17 cellular contexts compared by ENCODE assay signal in the genomic region with DNA sequence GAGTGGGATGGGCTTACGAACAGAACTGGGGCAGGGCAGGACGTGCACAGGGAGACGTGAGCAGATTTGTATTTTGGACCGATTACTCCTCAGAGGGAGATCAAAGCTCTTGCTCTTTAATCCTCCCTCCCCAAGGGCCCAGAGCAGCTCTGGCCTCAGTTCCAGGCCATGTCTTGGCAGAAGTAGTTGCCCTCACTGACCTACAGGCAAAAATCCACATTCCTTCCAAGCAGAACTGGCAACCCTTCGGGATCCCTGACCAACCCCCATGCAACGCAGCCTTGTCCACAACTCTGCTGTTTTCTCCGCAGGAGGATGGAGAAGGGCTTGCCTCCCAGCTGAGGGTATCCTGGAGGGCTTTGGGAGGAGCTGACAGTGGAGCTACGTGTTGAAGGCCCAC.
DNase-seq lines count a peak whose midpoint lies in the region; ATAC-seq and TF ChIP-seq lines count a peak whose summit lies in the region.
"Had no signal": no experiment of that assay in that cellular context is flagged by ENCODE, and none has a peak within 500 bp of the region (broad histone marks: within the 10 kb centered on the region; RNA-seq: fewer than 3 reads in every experiment).

No MANE protein-coding gene starts in this region.

- H3K9me3 Mint-ChIP-seq in WTC11, result no peaks in the 10 kb centered on the region
- H3K9me3 Mint-ChIP-seq in activated CD8-positive, alpha-beta T cell treated with anti-CD3 and anti-CD28 coated beads for 36 hours, result no peaks in the 10 kb centered on the region

- H2BK15ac ChIP-seq in mesenchymal stem cell (ENCODE audit: low read depth, poor library complexity, severe bottlenecking), result no peak overlapping the region

- no peaks in the 10 kb centered on the region for H3K79me1 ChIP-seq in mesenchymal stem cell (replicated peaks; ENCODE audit: low read length, poor library complexity, severe bottlenecking)

- ATAC-seq in right cardiac atrium (peak; percentile 63 to 74), psoas muscle (peak; percentile 15 to 40 (median 30)), WTC11 (no peak), GM19328 (IDR thresholded peaks at IDR 0.05; ENCODE audit: unreplicated experiment) (no peak)
- ATAC-seq in activated CD8-positive, alpha-beta T cell treated with anti-CD3 and anti-CD28 coated beads for 36 hours, result no peak

- no peak overlapping the region for H2AK5ac ChIP-seq in mesenchymal stem cell (ENCODE audit: low read length, severe bottlenecking)

- H3K23ac ChIP-seq in mesenchymal stem cell (ENCODE audit: low read length in 2 of 2), result no peak overlapping the region

- H3K27me3 ChIP-seq in right cardiac atrium (ENCODE audit: control insufficient read depth, insufficient read depth) (no peaks in the 10 kb centered on the region), psoas muscle (ENCODE audit: insufficient read depth in 3 of 3, low read length in 2 of 3) (no peaks in the 10 kb centered on the region), mesenchymal stem cell (ENCODE audit: control insufficient read depth in 1 of 2, insufficient read depth in 1 of 2, low read length in 2 of 2) (peaks cover 75 to 85% of the 10 kb centered on the region in 2 experiments)

- H3K27ac ChIP-seq in cingulate gyrus (ENCODE audit: low read depth, low read length) (peak overlapping the region; percentile 83), right cardiac atrium (ENCODE audit: low read length) (peak overlapping the region; percentile 40), psoas muscle (peak overlapping the region; percentile 19), mesenchymal stem cell (ENCODE audit: low read length, poor library complexity, severe bottlenecking) (no peak overlapping the region)

- DNase-seq in AG20443 (ENCODE audit: low spot score), result peak; percentile 64
- peak in 1 of 3 donors; percentile 66 for DNase-seq in right cardiac atrium
- no peak for DNase-seq in psoas muscle
- DNase-seq in WTC11 (ENCODE audit: low spot score), result no peak
- no peak for DNase-seq in activated CD8-positive, alpha-beta T cell treated with anti-CD3 and anti-CD28 coated beads for 36 hours
- no peak for DNase-seq in mesenchymal stem cell
- DNase-seq: activated CD4-positive, alpha-beta T cell treated with anti-CD3 and anti-CD28 coated beads, Interleukin-2, amount 50 U/mL, for 48 hours; activated effector memory CD4-positive, alpha-beta T cell treated with Interleukin-2 at 50 U/mL for 16 hours; C1 segment of cervical spinal cord; Calu3; cortex of kidney; GOT3; NCI-H1105; NCI-H2081; NCI-H446 treated with DMSO at 0.1 percent for 48 hours had no signal

- no peak overlapping the region for H3K4me3 ChIP-seq in right cardiac atrium (ENCODE audit: low read length)
- no peak overlapping the region for H3K4me3 ChIP-seq in psoas muscle
- no peak overlapping the region for H3K4me3 ChIP-seq in mesenchymal stem cell (ENCODE audit: insufficient read depth in 1 of 2, low read depth in 1 of 2, low read length in 2 of 2)

- TF ChIP-seq CTCF in psoas muscle (IDR thresholded peaks at IDR 0.05), result no peak
- TF ChIP-seq CTCF in WTC11 (IDR thresholded peaks at IDR 0.05), result no peak
- no peak for TF ChIP-seq CTCF in activated CD8-positive, alpha-beta T cell treated with anti-CD3 and anti-CD28 coated beads for 36 hours (IDR thresholded peaks at IDR 0.05)

- H3K18ac ChIP-seq in mesenchymal stem cell (ENCODE audit: low read depth in 1 of 2, low read length in 2 of 2), result no peak overlapping the region

- H4K91ac ChIP-seq in mesenchymal stem cell (ENCODE audit: low read length), result no peak overlapping the region

- POLR2A ChIA-PET in WTC11 (lab: Charles Lee), result no interaction called here
- POLR2A ChIA-PET in activated CD8-positive, alpha-beta T cell treated with anti-CD3 and anti-CD28 coated beads for 36 hours (lab: Charles Lee), result no interaction called here

- intact Hi-C loops in right cardiac atrium (cut with DNase I), result no loop called here
- intact Hi-C loops in psoas muscle (cut with DNase I), result no loop called here
- intact Hi-C loops in activated CD8-positive, alpha-beta T cell treated with anti-CD3 and anti-CD28 coated beads for 36 hours (cut with micrococcal nuclease), result no loop called here

- no peak overlapping the region for H4K8ac ChIP-seq in mesenchymal stem cell (ENCODE audit: low read length)

- no peak overlapping the region for H3K4ac ChIP-seq in mesenchymal stem cell (ENCODE audit: low read depth in 1 of 2, low read length in 2 of 2)

- CTCF ChIA-PET in WTC11 (lab: Charles Lee), result interaction anchor here (0.9 kb wide), 1 partner anchor 16 kb away, joined by 8 read pairs; no protein-coding TSS in a partner anchor
- CTCF ChIA-PET in activated CD8-positive, alpha-beta T cell treated with anti-CD3 and anti-CD28 coated beads for 36 hours (lab: Charles Lee), result interaction anchor here (1.2 to 13.0 kb wide), 2 partner anchors 16 to 134 kb away, joined by 3 to 138 read pairs; no protein-coding TSS in a partner anchor

- H3K4me2 ChIP-seq in mesenchymal stem cell (ENCODE audit: low read length, poor library complexity, severe bottlenecking), result no peak overlapping the region

- H3K4me3 Mint-ChIP-seq in WTC11, result no peak overlapping the region
- H3K4me3 Mint-ChIP-seq in activated CD8-positive, alpha-beta T cell treated with anti-CD3 and anti-CD28 coated beads for 36 hours, result no peak overlapping the region

- H3K9me3 ChIP-seq in right cardiac atrium (ENCODE audit: control insufficient read depth, low read length) (no peaks in the 10 kb centered on the region), psoas muscle (no peaks in the 10 kb centered on the region), mesenchymal stem cell (ENCODE audit: control insufficient read depth, low read length) (no peaks in the 10 kb centered on the region)

- H3K36me3 ChIP-seq in psoas muscle (ENCODE audit: insufficient read depth in 1 of 2, low read depth in 1 of 2) (no peaks in the 10 kb centered on the region), mesenchymal stem cell (ENCODE audit: control insufficient read depth in 1 of 2, insufficient read depth in 2 of 2, low read depth in 1 of 2, low read length in 2 of 2) (no peaks in the 10 kb centered on the region)

- no peak overlapping the region for H3K27ac Mint-ChIP-seq in WTC11
- no peak overlapping the region for H3K27ac Mint-ChIP-seq in activated CD8-positive, alpha-beta T cell treated with anti-CD3 and anti-CD28 coated beads for 36 hours

- H2AFZ ChIP-seq in mesenchymal stem cell (ENCODE audit: low read depth, low read length), result no peak overlapping the region

- H3K4me1 ChIP-seq in right cardiac atrium (ENCODE audit: control insufficient read depth, insufficient read depth, low read length) (peaks cover 8% of the 10 kb centered on the region), psoas muscle (peaks cover 14% of the 10 kb centered on the region), mesenchymal stem cell (ENCODE audit: control insufficient read depth, insufficient read depth, low read depth, low read length) (no peaks in the 10 kb centered on the region)

- H3K14ac ChIP-seq in mesenchymal stem cell (ENCODE audit: low read length in 2 of 2), result no peak overlapping the region

- no peaks in the 10 kb centered on the region; the same call in none of the 2 replicates for H3K27me3 Mint-ChIP-seq in WTC11 (ENCODE audit: low read depth)
- H3K27me3 Mint-ChIP-seq in activated CD8-positive, alpha-beta T cell treated with anti-CD3 and anti-CD28 coated beads for 36 hours, result peaks cover 5% of the 10 kb centered on the region

- H2BK12ac ChIP-seq in mesenchymal stem cell (ENCODE audit: low read length in 2 of 2), result no peak overlapping the region

- H3K9ac ChIP-seq in mesenchymal stem cell (ENCODE audit: low read length), result no peak overlapping the region

- H2BK5ac ChIP-seq in mesenchymal stem cell (ENCODE audit: low read depth, low read length, poor library complexity, severe bottlenecking), result no peak overlapping the region

- no peak overlapping the region for H2BK120ac ChIP-seq in mesenchymal stem cell (ENCODE audit: low read depth, low read length)

- 26% methylated on average over 8 of the region's 8 CpGs for WGBS in right cardiac atrium
- 12 to 32% (median 21%) methylated on average over 8 of the region's 8 CpGs for WGBS in psoas muscle, 3 donors
- WGBS in mesenchymal stem cell, result 71% methylated on average over 7 of the region's 8 CpGs

- no peaks in the 10 kb centered on the region for H3K4me1 Mint-ChIP-seq in WTC11
- no peaks in the 10 kb centered on the region for H3K4me1 Mint-ChIP-seq in activated CD8-positive, alpha-beta T cell treated with anti-CD3 and anti-CD28 coated beads for 36 hours (ENCODE audit: low read depth)

- H3K36me3 Mint-ChIP-seq in WTC11, result no peaks in the 10 kb centered on the region
- no peaks in the 10 kb centered on the region for H3K36me3 Mint-ChIP-seq in activated CD8-positive, alpha-beta T cell treated with anti-CD3 and anti-CD28 coated beads for 36 hours (ENCODE audit: low read depth)

TF ChIP-seq in WTC11, 78 proteins besides CTCF, POLR2A, EP300 and RAD21 (continues in another document):
- no peak for TF ChIP-seq ZNF263 (CRISPR knock-in tag; IDR thresholded peaks at IDR 0.05; ENCODE audit: low read depth)
- TF ChIP-seq JUN (CRISPR knock-in tag; IDR thresholded peaks at IDR 0.05), result no peak
- TF ChIP-seq, protein P1, sequence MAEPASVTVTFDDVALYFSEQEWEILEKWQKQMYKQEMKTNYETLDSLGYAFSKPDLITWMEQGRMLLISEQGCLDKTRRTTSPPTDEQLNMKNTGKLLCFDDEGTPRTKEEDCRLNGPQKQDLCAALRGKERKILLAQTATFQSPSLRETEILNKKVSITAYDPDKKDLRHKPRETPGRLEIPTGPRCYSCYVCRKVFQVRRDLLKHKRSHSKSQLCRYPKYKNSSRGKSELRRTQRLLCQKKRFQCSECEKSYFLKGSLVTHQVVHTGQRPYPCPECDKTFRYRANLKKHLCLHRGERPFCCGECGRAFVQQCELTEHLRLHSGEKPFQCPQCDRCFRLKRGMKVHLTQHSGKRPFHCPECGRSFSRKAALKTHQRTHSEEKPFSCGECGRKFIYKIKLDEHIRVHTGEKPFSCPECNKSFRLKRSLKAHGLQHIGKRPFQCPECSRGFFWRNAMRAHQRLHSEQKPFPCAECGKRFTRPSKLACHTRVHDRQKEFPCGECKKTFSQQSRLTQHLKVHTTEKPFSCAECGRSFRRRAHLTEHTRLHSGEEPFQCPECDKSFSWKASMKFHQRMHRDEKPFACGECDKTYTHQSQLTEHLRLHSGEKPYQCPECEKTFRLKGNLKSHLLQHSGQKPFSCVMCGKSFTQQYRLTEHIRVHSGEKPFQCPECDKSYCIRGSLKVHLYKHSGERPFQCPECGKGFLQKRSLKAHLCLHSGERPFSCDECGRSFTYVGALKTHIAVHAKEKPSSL (CRISPR knock-in tag; conservative IDR thresholded peaks at IDR 0.05), result no peak
- TF ChIP-seq CREM (CRISPR knock-in tag; IDR thresholded peaks at IDR 0.05), result no peak
- no peak for TF ChIP-seq TP53 (CRISPR knock-in tag; IDR thresholded peaks at IDR 0.05)
- TF ChIP-seq ZNF138 (CRISPR knock-in tag; conservative IDR thresholded peaks at IDR 0.05), result no peak
- no peak for TF ChIP-seq HMGA2 (CRISPR knock-in tag; IDR thresholded peaks at IDR 0.05)
- TF ChIP-seq ZNF671 (CRISPR knock-in tag; IDR thresholded peaks at IDR 0.05), result no peak

Comparison
In these comparisons a context has a peak if more than half of its experiments do, and no peak if none do; other contexts are left out.
1. ATAC-seq: peak in right cardiac atrium (2 of 2) and psoas muscle (4 of 4); none in WTC11 (single experiment), GM19328 (single experiment) and activated CD8-positive, alpha-beta T cell treated with anti-CD3 and anti-CD28 coated beads for 36 hours (single experiment).